2 cellular contexts compared by ENCODE assay signal in the genomic region with DNA sequence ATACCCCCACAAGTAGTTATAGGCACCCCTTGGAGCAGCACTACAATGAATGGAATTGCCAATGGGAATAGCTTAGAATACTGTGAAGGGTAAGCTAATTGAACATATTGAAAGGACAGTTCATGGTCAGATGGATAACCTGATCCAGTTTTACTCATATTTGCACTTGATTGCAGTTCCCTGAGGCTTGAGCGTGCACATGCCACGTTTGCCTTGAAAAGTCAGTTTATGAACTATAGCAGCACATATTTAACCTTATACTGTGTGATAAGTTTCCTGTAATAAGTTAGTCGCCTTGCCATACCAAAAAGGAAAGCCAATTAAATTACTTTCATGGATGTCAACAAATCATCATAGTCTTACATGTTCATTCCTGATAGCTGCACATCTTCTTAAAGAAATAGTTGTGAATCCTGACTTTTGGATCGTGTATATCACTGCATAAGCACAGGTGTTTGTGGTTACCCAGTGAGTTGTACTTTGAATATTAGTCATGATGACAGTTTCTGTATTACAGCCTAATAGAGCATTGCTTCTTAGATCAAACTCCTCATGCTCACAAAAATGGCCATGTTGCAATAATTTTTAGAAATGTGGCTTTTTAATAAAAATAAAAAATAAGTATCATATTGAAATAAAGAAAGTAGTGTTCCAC.
TF ChIP-seq lines count a peak whose summit lies in the region.

No MANE protein-coding gene starts in this region.

TF ChIP-seq in GM12878, 131 proteins besides CTCF, POLR2A, EP300 and RAD21 (continues in another document):
- 0 out of 3 replicates have a peak, but pooled peaks have one; percentile 26 for TF ChIP-seq POU2F2 (IDR thresholded peaks at IDR 0.05; ENCODE audit: borderline replicate concordance, low read depth, low read length)
- peak; percentile 94 for TF ChIP-seq TCF3 (IDR thresholded peaks at IDR 0.05; ENCODE audit: borderline replicate concordance, insufficient read depth, low read depth, low read length)
- TF ChIP-seq, protein P1, sequence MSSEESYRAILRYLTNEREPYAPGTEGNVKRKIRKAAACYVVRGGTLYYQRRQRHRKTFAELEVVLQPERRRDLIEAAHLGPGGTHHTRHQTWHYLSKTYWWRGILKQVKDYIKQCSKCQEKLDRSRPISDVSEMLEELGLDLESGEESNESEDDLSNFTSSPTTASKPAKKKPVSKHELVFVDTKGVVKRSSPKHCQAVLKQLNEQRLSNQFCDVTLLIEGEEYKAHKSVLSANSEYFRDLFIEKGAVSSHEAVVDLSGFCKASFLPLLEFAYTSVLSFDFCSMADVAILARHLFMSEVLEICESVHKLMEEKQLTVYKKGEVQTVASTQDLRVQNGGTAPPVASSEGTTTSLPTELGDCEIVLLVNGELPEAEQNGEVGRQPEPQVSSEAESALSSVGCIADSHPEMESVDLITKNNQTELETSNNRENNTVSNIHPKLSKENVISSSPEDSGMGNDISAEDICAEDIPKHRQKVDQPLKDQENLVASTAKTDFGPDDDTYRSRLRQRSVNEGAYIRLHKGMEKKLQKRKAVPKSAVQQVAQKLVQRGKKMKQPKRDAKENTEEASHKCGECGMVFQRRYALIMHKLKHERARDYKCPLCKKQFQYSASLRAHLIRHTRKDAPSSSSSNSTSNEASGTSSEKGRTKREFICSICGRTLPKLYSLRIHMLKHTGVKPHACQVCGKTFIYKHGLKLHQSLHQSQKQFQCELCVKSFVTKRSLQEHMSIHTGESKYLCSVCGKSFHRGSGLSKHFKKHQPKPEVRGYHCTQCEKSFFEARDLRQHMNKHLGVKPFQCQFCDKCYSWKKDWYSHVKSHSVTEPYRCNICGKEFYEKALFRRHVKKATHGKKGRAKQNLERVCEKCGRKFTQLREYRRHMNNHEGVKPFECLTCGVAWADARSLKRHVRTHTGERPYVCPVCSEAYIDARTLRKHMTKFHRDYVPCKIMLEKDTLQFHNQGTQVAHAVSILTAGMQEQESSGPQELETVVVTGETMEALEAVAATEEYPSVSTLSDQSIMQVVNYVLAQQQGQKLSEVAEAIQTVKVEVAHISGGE (CRISPR knock-in tag; IDR thresholded peaks at IDR 0.05), result no peak
- peak; percentile 80; the same call in 1 of the 2 replicates for TF ChIP-seq FOXM1 (IDR thresholded peaks at IDR 0.05; ENCODE audit: low read depth, low read length)
- no peak for TF ChIP-seq HCFC1 (IDR thresholded peaks at IDR 0.05; ENCODE audit: low read length)
- no peak for TF ChIP-seq JUND (IDR thresholded peaks at IDR 0.05; ENCODE audit: low read depth, low read length)
- TF ChIP-seq NR2F1 (conservative IDR thresholded peaks at IDR 0.05), result no peak
- TF ChIP-seq, protein P2, sequence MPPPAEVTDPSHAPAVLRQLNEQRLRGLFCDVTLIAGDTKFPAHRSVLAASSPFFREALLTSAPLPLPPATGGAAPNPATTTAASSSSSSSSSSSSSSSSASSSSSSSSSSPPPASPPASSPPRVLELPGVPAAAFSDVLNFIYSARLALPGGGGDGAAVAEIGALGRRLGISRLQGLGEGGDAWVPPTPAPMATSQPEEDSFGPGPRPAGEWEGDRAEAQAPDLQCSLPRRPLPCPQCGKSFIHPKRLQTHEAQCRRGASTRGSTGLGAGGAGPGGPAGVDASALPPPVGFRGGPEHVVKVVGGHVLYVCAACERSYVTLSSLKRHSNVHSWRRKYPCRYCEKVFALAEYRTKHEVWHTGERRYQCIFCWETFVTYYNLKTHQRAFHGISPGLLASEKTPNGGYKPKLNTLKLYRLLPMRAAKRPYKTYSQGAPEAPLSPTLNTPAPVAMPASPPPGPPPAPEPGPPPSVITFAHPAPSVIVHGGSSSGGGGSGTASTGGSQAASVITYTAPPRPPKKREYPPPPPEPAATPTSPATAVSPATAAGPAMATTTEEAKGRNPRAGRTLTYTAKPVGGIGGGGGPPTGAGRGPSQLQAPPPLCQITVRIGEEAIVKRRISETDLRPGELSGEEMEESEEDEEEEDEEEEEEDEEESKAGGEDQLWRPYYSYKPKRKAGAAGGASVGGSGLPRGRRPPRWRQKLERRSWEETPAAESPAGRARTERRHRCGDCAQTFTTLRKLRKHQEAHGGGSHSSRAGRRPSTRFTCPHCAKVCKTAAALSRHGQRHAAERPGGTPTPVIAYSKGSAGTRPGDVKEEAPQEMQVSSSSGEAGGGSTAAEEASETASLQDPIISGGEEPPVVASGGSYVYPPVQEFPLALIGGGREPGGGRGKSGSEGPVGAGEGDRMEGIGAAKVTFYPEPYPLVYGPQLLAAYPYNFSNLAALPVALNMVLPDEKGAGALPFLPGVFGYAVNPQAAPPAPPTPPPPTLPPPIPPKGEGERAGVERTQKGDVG (CRISPR knock-in tag; IDR thresholded peaks at IDR 0.05), result no peak
- TF ChIP-seq SMARCA5 (IDR thresholded peaks at IDR 0.05), result no peak
- no peak for TF ChIP-seq TAF1 (IDR thresholded peaks at IDR 0.05; ENCODE audit: borderline replicate concordance, low read depth, low read length)
- TF ChIP-seq CREM (IDR thresholded peaks at IDR 0.05; ENCODE audit: low read depth), result peak; percentile 71; the same call in 1 of the 2 replicates
- peak; percentile 95 for TF ChIP-seq JUNB (IDR thresholded peaks at IDR 0.05)
- TF ChIP-seq SREBF1 (IDR thresholded peaks at IDR 0.05; ENCODE audit: low read length), result no peak
- TF ChIP-seq TBL1XR1 (IDR thresholded peaks at IDR 0.05; ENCODE audit: low read depth, low read length), result no peak
- TF ChIP-seq, protein P3, sequence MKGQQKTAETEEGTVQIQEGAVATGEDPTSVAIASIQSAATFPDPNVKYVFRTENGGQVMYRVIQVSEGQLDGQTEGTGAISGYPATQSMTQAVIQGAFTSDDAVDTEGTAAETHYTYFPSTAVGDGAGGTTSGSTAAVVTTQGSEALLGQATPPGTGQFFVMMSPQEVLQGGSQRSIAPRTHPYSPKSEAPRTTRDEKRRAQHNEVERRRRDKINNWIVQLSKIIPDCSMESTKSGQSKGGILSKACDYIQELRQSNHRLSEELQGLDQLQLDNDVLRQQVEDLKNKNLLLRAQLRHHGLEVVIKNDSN (IDR thresholded peaks at IDR 0.05; ENCODE audit: borderline replicate concordance, extremely low read length, insufficient read depth, low read depth, low read length), result no peak
- no peak for TF ChIP-seq NBN (IDR thresholded peaks at IDR 0.05)
- TF ChIP-seq GABPA (IDR thresholded peaks at IDR 0.05; ENCODE audit: low read depth), result 0 out of 2 replicates have a peak, but pooled peaks have one; percentile 42
- TF ChIP-seq CBX3 (IDR thresholded peaks at IDR 0.05; ENCODE audit: borderline replicate concordance, low read depth), result no peak
- no peak for TF ChIP-seq ZNF207 (IDR thresholded peaks at IDR 0.05; ENCODE audit: borderline replicate concordance)
- TF ChIP-seq GATAD2B (conservative IDR thresholded peaks at IDR 0.05; ENCODE audit: low read depth), result no peak
- TF ChIP-seq ZNF24 (IDR thresholded peaks at IDR 0.05), result no peak
- TF ChIP-seq BMI1 (IDR thresholded peaks at IDR 0.05; ENCODE audit: borderline replicate concordance), result no peak
- TF ChIP-seq DPF2 (IDR thresholded peaks at IDR 0.05), result 0 out of 2 replicates have a peak, but pooled peaks have one; percentile 45
- TF ChIP-seq STAT1 (conservative IDR thresholded peaks at IDR 0.05), result no peak
- TF ChIP-seq BACH1 (IDR thresholded peaks at IDR 0.05; ENCODE audit: borderline replicate concordance), result no peak
- no peak for TF ChIP-seq NFYA (IDR thresholded peaks at IDR 0.05; ENCODE audit: borderline replicate concordance, low read depth, low read length)
- no peak for TF ChIP-seq CHD2 (IDR thresholded peaks at IDR 0.05; ENCODE audit: borderline replicate concordance, low read depth, low read length)

TF ChIP-seq in WTC11, 78 proteins besides CTCF, POLR2A, EP300 and RAD21:
- TF ChIP-seq NFYB (CRISPR knock-in tag; conservative IDR thresholded peaks at IDR 0.05; ENCODE audit: low read depth), result no peak
- TF ChIP-seq CREB1 (CRISPR knock-in tag; IDR thresholded peaks at IDR 0.05), result no peak
- TF ChIP-seq KAT7 (CRISPR knock-in tag; IDR thresholded peaks at IDR 0.05; ENCODE audit: borderline replicate concordance), result no peak
- no peak for TF ChIP-seq ZBTB21 (CRISPR knock-in tag; IDR thresholded peaks at IDR 0.05; ENCODE audit: borderline replicate concordance)
- no peak for TF ChIP-seq EMX1 (CRISPR knock-in tag; IDR thresholded peaks at IDR 0.05)
- no peak for TF ChIP-seq SMAD4 (CRISPR knock-in tag; IDR thresholded peaks at IDR 0.05)
- TF ChIP-seq TCF7 (CRISPR knock-in tag; IDR thresholded peaks at IDR 0.05; ENCODE audit: low read depth), result no peak
- TF ChIP-seq, protein P4, sequence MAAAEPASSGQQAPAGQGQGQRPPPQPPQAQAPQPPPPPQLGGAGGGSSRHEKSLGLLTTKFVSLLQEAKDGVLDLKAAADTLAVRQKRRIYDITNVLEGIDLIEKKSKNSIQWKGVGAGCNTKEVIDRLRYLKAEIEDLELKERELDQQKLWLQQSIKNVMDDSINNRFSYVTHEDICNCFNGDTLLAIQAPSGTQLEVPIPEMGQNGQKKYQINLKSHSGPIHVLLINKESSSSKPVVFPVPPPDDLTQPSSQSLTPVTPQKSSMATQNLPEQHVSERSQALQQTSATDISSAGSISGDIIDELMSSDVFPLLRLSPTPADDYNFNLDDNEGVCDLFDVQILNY (CRISPR knock-in tag; IDR thresholded peaks at IDR 0.05), result no peak
- TF ChIP-seq ZNF317 (CRISPR knock-in tag; IDR thresholded peaks at IDR 0.05; ENCODE audit: borderline replicate concordance, low read depth), result no peak
- TF ChIP-seq, protein P5, sequence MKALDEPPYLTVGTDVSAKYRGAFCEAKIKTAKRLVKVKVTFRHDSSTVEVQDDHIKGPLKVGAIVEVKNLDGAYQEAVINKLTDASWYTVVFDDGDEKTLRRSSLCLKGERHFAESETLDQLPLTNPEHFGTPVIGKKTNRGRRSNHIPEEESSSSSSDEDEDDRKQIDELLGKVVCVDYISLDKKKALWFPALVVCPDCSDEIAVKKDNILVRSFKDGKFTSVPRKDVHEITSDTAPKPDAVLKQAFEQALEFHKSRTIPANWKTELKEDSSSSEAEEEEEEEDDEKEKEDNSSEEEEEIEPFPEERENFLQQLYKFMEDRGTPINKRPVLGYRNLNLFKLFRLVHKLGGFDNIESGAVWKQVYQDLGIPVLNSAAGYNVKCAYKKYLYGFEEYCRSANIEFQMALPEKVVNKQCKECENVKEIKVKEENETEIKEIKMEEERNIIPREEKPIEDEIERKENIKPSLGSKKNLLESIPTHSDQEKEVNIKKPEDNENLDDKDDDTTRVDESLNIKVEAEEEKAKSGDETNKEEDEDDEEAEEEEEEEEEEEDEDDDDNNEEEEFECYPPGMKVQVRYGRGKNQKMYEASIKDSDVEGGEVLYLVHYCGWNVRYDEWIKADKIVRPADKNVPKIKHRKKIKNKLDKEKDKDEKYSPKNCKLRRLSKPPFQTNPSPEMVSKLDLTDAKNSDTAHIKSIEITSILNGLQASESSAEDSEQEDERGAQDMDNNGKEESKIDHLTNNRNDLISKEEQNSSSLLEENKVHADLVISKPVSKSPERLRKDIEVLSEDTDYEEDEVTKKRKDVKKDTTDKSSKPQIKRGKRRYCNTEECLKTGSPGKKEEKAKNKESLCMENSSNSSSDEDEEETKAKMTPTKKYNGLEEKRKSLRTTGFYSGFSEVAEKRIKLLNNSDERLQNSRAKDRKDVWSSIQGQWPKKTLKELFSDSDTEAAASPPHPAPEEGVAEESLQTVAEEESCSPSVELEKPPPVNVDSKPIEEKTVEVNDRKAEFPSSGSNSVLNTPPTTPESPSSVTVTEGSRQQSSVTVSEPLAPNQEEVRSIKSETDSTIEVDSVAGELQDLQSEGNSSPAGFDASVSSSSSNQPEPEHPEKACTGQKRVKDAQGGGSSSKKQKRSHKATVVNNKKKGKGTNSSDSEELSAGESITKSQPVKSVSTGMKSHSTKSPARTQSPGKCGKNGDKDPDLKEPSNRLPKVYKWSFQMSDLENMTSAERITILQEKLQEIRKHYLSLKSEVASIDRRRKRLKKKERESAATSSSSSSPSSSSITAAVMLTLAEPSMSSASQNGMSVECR (CRISPR knock-in tag; IDR thresholded peaks at IDR 0.05; ENCODE audit: borderline replicate concordance), result no peak
- no peak for TF ChIP-seq MXD4 (CRISPR knock-in tag; IDR thresholded peaks at IDR 0.05; ENCODE audit: borderline replicate concordance)
- no peak for TF ChIP-seq CBFB (CRISPR knock-in tag; IDR thresholded peaks at IDR 0.05; ENCODE audit: low read depth)
- TF ChIP-seq, protein P6, sequence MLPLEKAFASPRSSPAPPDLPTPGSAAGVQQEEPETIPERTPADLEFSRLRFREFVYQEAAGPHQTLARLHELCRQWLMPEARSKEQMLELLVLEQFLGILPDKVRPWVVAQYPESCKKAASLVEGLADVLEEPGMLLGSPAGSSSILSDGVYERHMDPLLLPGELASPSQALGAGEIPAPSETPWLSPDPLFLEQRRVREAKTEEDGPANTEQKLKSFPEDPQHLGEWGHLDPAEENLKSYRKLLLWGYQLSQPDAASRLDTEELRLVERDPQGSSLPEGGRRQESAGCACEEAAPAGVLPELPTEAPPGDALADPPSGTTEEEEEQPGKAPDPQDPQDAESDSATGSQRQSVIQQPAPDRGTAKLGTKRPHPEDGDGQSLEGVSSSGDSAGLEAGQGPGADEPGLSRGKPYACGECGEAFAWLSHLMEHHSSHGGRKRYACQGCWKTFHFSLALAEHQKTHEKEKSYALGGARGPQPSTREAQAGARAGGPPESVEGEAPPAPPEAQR (CRISPR knock-in tag; IDR thresholded peaks at IDR 0.05), result no peak
- TF ChIP-seq ZNF138 (CRISPR knock-in tag; conservative IDR thresholded peaks at IDR 0.05), result no peak
- TF ChIP-seq, protein P7, sequence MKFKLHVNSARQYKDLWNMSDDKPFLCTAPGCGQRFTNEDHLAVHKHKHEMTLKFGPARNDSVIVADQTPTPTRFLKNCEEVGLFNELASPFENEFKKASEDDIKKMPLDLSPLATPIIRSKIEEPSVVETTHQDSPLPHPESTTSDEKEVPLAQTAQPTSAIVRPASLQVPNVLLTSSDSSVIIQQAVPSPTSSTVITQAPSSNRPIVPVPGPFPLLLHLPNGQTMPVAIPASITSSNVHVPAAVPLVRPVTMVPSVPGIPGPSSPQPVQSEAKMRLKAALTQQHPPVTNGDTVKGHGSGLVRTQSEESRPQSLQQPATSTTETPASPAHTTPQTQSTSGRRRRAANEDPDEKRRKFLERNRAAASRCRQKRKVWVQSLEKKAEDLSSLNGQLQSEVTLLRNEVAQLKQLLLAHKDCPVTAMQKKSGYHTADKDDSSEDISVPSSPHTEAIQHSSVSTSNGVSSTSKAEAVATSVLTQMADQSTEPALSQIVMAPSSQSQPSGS (CRISPR knock-in tag; IDR thresholded peaks at IDR 0.05; ENCODE audit: borderline replicate concordance, low read depth), result no peak
- TF ChIP-seq ETV6 (CRISPR knock-in tag; IDR thresholded peaks at IDR 0.05), result no peak
- no peak for TF ChIP-seq FOXP1 (CRISPR knock-in tag; IDR thresholded peaks at IDR 0.05; ENCODE audit: borderline replicate concordance)
TF ChIP-seq in WTC11: peak in this region for 0.
